Comparison of ENCODE assay signal across 17 cellular contexts in the genomic region with DNA sequence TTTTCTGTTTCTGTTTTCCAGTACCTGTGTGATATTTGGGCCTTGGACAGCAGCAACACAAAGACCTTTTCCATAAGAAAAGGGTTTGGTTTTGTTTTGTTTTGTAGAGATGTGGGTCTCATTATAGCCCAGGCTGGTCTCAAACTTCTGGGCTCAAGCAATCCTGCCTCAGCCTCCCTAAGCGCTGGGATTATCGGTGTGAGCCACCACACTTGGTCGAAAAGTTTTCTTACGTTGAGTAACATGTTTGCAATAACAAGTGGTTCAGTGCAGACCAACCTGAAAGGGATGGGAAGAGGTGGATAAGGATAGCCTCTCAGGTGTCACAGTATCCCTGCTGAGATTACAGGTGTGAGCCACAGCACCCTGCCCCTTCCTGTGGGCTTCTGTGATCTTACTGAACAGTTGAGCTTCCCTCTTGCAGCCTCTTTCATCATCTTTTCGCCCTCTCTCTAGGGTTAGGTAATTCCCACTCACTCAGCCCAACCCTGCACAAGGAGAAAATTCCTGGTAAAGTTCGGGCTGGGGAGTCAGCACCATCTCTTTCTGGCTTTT. TPM values are rescaled to one million over a fixed set of nuclear protein-coding genes. Genes with fewer than 3 reads are reported as not detected.
DNase-seq lines count a peak whose midpoint lies in the region; FAIRE-seq and TF ChIP-seq lines count a peak whose summit lies in the region.
"Had no signal": no experiment of that assay in that cellular context is flagged by ENCODE, and none has a peak within 500 bp of the region (broad histone marks: within the 10 kb centered on the region; RNA-seq: fewer than 3 reads in every experiment).

No MANE protein-coding gene starts in this region.

- H3K27ac Mint-ChIP-seq in astrocyte (ENCODE audit: unreplicated experiment) (peak overlapping the region; percentile 4), neural crest cell (ENCODE audit: unreplicated experiment) (no peak overlapping the region)
- H3K27ac Mint-ChIP-seq: nephron progenitor cell had no signal

- H2AFZ ChIP-seq in astrocyte (ENCODE audit: low read depth, low read length): no peak overlapping the region

- H3K4me3 ChIP-seq in astrocyte (ENCODE audit: insufficient read depth, low read depth, low read length): no peak overlapping the region
- H3K4me3 ChIP-seq in effector memory CD4-positive, alpha-beta T cell (ENCODE audit: insufficient read depth, low read depth, low read length, poor library complexity, severe bottlenecking): no peak overlapping the region
- H3K4me3 ChIP-seq: heart left ventricle, SJSA1, skin epidermis, upper lobe of right lung had no signal

- no peak for TF ChIP-seq CTCF in astrocyte (IDR thresholded peaks at IDR 0.05; ENCODE audit: insufficient read depth, low read depth, low read length)
- no peak for TF ChIP-seq CTCF in neural crest cell (conservative IDR thresholded peaks at IDR 0.05)

- H3K9me3 Mint-ChIP-seq in astrocyte (ENCODE audit: unreplicated experiment): no peaks in the 10 kb centered on the region
- H3K9me3 Mint-ChIP-seq in neural crest cell: no peaks in the 10 kb centered on the region

- FAIRE-seq in astrocyte (lab: Jason Lieb, UNC) (no peak), H54 (lab: Jason Lieb, UNC) (no peak)

- peaks cover 3% of the 10 kb centered on the region for H3K4me1 ChIP-seq in astrocyte (ENCODE audit: insufficient read depth, low read length)
- peaks cover 7% of the 10 kb centered on the region for H3K4me1 ChIP-seq in effector memory CD4-positive, alpha-beta T cell (ENCODE audit: control insufficient read depth, insufficient read depth, low read length, poor library complexity, severe bottlenecking)

- H3K4me2 ChIP-seq in astrocyte (ENCODE audit: low read length): no peak overlapping the region

- H3K27ac ChIP-seq in astrocyte (ENCODE audit: low read depth, low read length): no peak overlapping the region
- no peak overlapping the region for H3K27ac ChIP-seq in effector memory CD4-positive, alpha-beta T cell (ENCODE audit: insufficient read depth, low read length, poor library complexity, severe bottlenecking)
- H3K27ac ChIP-seq: brain microvascular endothelial cell, heart left ventricle, SJSA1, skin epidermis, upper lobe of right lung had no signal

- no peak overlapping the region for H3K9ac ChIP-seq in astrocyte (ENCODE audit: low read length)

- peaks cover 4% of the 10 kb centered on the region for H3K79me2 ChIP-seq in astrocyte (ENCODE audit: insufficient read depth, low read length)

- H3K4me1 Mint-ChIP-seq in astrocyte (ENCODE audit: low read depth, unreplicated experiment): peaks cover 2% of the 10 kb centered on the region
- peaks cover 29% of the 10 kb centered on the region for H3K4me1 Mint-ChIP-seq in neural crest cell

- DNase-seq in NCI-H345 (lab: John Stamatoyannopoulos, UW): peak; percentile 21
- no peak for DNase-seq in NCI-H345 treated with DMSO at 0.1 percent for 48 hours (lab: John Stamatoyannopoulos, UW; ENCODE audit: unreplicated experiment)
- peak; percentile 74 for DNase-seq in NCI-H146 (lab: John Stamatoyannopoulos, UW)
- DNase-seq in astrocyte (ENCODE audit: low read depth): no peak
- DNase-seq in neural crest cell (ENCODE audit: low read depth, low spot score): no peak
- DNase-seq in H54 (ENCODE audit: insufficient read length, low spot score): no peak
- DNase-seq in stimulated activated CD4-positive, alpha-beta T cell treated with anti-CD3 and anti-CD28 coated beads, Interleukin-2, amount 100 ng/mL, for 48 hours: no peak
- no peak for DNase-seq in effector memory CD4-positive, alpha-beta T cell
- DNase-seq: brain microvascular endothelial cell, DMS79 treated with DMSO at 0.1 percent for 48 hours, heart left ventricle, left ventricle myocardium superior, NCI-H446 treated with DMSO at 0.1 percent for 48 hours, nephron progenitor cell, upper lobe of right lung had no signal

- no peaks in the 10 kb centered on the region for H3K36me3 ChIP-seq in astrocyte (ENCODE audit: insufficient read depth, low read length)
- H3K36me3 ChIP-seq in effector memory CD4-positive, alpha-beta T cell (ENCODE audit: control insufficient read depth, insufficient read depth, low read length): no peaks in the 10 kb centered on the region
- H3K36me3 ChIP-seq: brain microvascular endothelial cell, heart left ventricle, SJSA1, upper lobe of right lung had no signal

- H3K36me3 Mint-ChIP-seq in astrocyte (ENCODE audit: low read depth, unreplicated experiment) (no peaks in the 10 kb centered on the region), neural crest cell (ENCODE audit: low read depth) (no peaks in the 10 kb centered on the region)

- no peaks in the 10 kb centered on the region for H3K27me3 Mint-ChIP-seq in astrocyte (ENCODE audit: low read depth, unreplicated experiment)
- no peaks in the 10 kb centered on the region for H3K27me3 Mint-ChIP-seq in neural crest cell (ENCODE audit: low read depth)

- H3K4me3 Mint-ChIP-seq in astrocyte (ENCODE audit: unreplicated experiment) (no peak overlapping the region), neural crest cell (peak overlapping the region; percentile 61)
- H3K4me3 Mint-ChIP-seq: nephron progenitor cell had no signal

- no peaks in the 10 kb centered on the region for H4K20me1 ChIP-seq in astrocyte (ENCODE audit: insufficient read depth, low read length)

- no peaks in the 10 kb centered on the region for H3K27me3 ChIP-seq in astrocyte (ENCODE audit: insufficient read depth, low read length)
- no peaks in the 10 kb centered on the region for H3K27me3 ChIP-seq in effector memory CD4-positive, alpha-beta T cell (replicated peaks; ENCODE audit: control insufficient read depth, insufficient read depth, low read length, poor library complexity, severe bottlenecking)
- H3K27me3 ChIP-seq: brain microvascular endothelial cell, heart left ventricle, SJSA1, upper lobe of right lung had no signal

- TF ChIP-seq POLR2A in H54 (IDR thresholded peaks at IDR 0.05; ENCODE audit: low read depth, low read length): no peak

- H3K9me3 ChIP-seq in astrocyte (ENCODE audit: insufficient read depth, low read depth, low read length): no peaks in the 10 kb centered on the region
- no peaks in the 10 kb centered on the region for H3K9me3 ChIP-seq in effector memory CD4-positive, alpha-beta T cell (ENCODE audit: control insufficient read depth, low read length)
- H3K9me3 ChIP-seq: heart left ventricle, SJSA1, upper lobe of right lung had no signal

RNA-seq across cellular contexts. Expression of gene MRPL48, which starts 3.5 kb away (rescaled TPM):
- total RNA-seq in astrocyte (23.8 and 24.6 TPM in 2 replicates), neural crest cell (51.4 and 53.5 TPM in 2 replicates)

RNA-seq across cellular contexts. Expression of gene RAB6A, which starts 23.3 kb away (rescaled TPM):
- total RNA-seq in astrocyte: 185 and 200 TPM in 2 replicates
- total RNA-seq in neural crest cell: 75.0 and 85.9 TPM in 2 replicates

Comparison
In these comparisons a context has a peak if more than half of its experiments do, and no peak if none do; other contexts are left out.
1. DNase-seq: peak in NCI-H345 (single experiment) and NCI-H146 (single experiment); none in NCI-H345 treated with DMSO at 0.1 percent for 48 hours (single experiment), astrocyte (single experiment), neural crest cell (single experiment), H54 (single experiment), stimulated activated CD4-positive, alpha-beta T cell treated with anti-CD3 and anti-CD28 coated beads, Interleukin-2, amount 100 ng/mL, for 48 hours (0 of 2) and effector memory CD4-positive, alpha-beta T cell (0 of 3).